In genomic region chr10:4028027-4028471, GRCh38 we compare ENCODE assay signal across 24 cellular contexts.
DNase-seq lines count a peak whose midpoint lies in the region; ATAC-seq, FAIRE-seq and TF ChIP-seq lines count a peak whose summit lies in the region.
"Had no signal": no experiment of that assay in that cellular context is flagged by ENCODE, and none has a peak within 500 bp of the region (broad histone marks: within the 10 kb centered on the region; RNA-seq: fewer than 3 reads in every experiment).

No MANE protein-coding gene starts in this region.

- no peaks in the 10 kb centered on the region for H3K79me1 ChIP-seq in neuronal stem cell (ENCODE audit: low read depth, low read length)

- no peak overlapping the region for H2BK120ac ChIP-seq in neuronal stem cell (ENCODE audit: low read depth, low read length)

- H3K18ac ChIP-seq in neuronal stem cell (ENCODE audit: low read length) = peak overlapping the region; percentile 68

- BruUV-seq in K562 (replicated peaks; lab: Mats Ljungman, UMichigan) = no TSS peak

- H3K23ac ChIP-seq in neuronal stem cell (ENCODE audit: low read depth, low read length, poor library complexity) = no peak overlapping the region

- no peaks in the 10 kb centered on the region for H3K36me3 Mint-ChIP-seq in activated naive CD4-positive, alpha-beta T cell treated with anti-CD3 and anti-CD28 coated beads, Interleukin-2, amount 50 U/mL, for 72 hours
- H3K36me3 Mint-ChIP-seq: CD8-positive, alpha-beta T cell; mesothelial cell of epicardium; T-cell had no signal

- WGBS in K562 (ENCODE audit: insufficient coverage, low coverage, missing lambda C conversion rate) = 2% methylated on average over 5 of the region's 5 CpGs
- no CpG with 5 or more reads among the region's 5 CpGs for WGBS in neuronal stem cell (ENCODE audit: extremely low coverage in 2 of 2, insufficient read length in 2 of 2, insufficient replicate concordance in 1 of 2), 2 donors

- peaks cover 21 to 33% of the 10 kb centered on the region in 2 experiments for H3K27me3 ChIP-seq in K562 (ENCODE audit: control insufficient read depth in 2 of 2, insufficient read depth in 2 of 2, low read length in 2 of 2)
- H3K27me3 ChIP-seq in neuronal stem cell (ENCODE audit: control insufficient read depth in 3 of 3, insufficient read depth in 3 of 3, low read depth in 1 of 3, low read length in 3 of 3) = no peaks in the 10 kb centered on the region
- H3K27me3 ChIP-seq in HAP-1 (ENCODE audit: low read depth) = no peaks in the 10 kb centered on the region
- H3K27me3 ChIP-seq: ascending aorta, transverse colon had no signal

- no peak for TF ChIP-seq EP300 in K562 (IDR thresholded peaks at IDR 0.05; ENCODE audit: low read length)

- no peak for TF ChIP-seq RAD21 in K562 (CRISPR knock-in tag; conservative IDR thresholded peaks at IDR 0.05 in 1 of 2, IDR thresholded peaks at IDR 0.05 in 1 of 2)

- no peak overlapping the region for H4K91ac ChIP-seq in neuronal stem cell (ENCODE audit: low read depth, low read length, poor library complexity)

- H3K36me3 ChIP-seq in K562 (ENCODE audit: control insufficient read depth, insufficient read depth, low read length) (no peaks in the 10 kb centered on the region), neuronal stem cell (replicated peaks in 1 of 2; ENCODE audit: control insufficient read depth in 2 of 2, insufficient read depth in 2 of 2, low read length in 2 of 2) (no peaks in the 10 kb centered on the region), HAP-1 (replicated peaks) (no peaks in the 10 kb centered on the region)
- H3K36me3 ChIP-seq: ascending aorta, prostate gland, transverse colon had no signal

- no peak overlapping the region for H2AK5ac ChIP-seq in neuronal stem cell (ENCODE audit: low read depth, low read length)

- H3K27ac Mint-ChIP-seq in activated naive CD4-positive, alpha-beta T cell treated with anti-CD3 and anti-CD28 coated beads, Interleukin-2, amount 50 U/mL, for 72 hours = no peak overlapping the region
- H3K27ac Mint-ChIP-seq: activated CD4-positive, alpha-beta T cell treated with anti-CD3 and anti-CD28 coated beads, Interleukin-2, amount 10 ng/mL, durations not matched to agents 24 days and 14 days; activated naive CD4-positive, alpha-beta T cell treated with anti-CD3 and anti-CD28 coated beads for 36 hours; CD8-positive, alpha-beta T cell; mesothelial cell of epicardium; stimulated activated naive CD8-positive, alpha-beta T cell treated with anti-CD3 and anti-CD28 coated beads, Interleukin-15, Interleukin-2, amounts not matched to agents 100 ng/mL and 50 ng/mL, for 24 hours; T-cell had no signal

- intact Hi-C loops in K562 (cut with micrococcal nuclease) = no loop called here

- H2AFZ ChIP-seq in K562 (ENCODE audit: low read depth, low read length) (no peak overlapping the region), neuronal stem cell (ENCODE audit: low read length) (no peak overlapping the region)

- H3K4me3 ChIP-seq in K562 (no peak overlapping the region), neuronal stem cell (ENCODE audit: low read length in 2 of 2) (no peak overlapping the region), HAP-1 (no peak overlapping the region)
- H3K4me3 ChIP-seq: ascending aorta, dorsolateral prefrontal cortex, prostate gland, transverse colon had no signal

- no peak overlapping the region for H4K8ac ChIP-seq in neuronal stem cell (ENCODE audit: low read depth, low read length)

- no peak overlapping the region for H2BK5ac ChIP-seq in neuronal stem cell (ENCODE audit: low read length)

- no peaks in the 10 kb centered on the region for H3K9me1 ChIP-seq in K562 (ENCODE audit: control insufficient read depth, insufficient read depth, low read length)

- H3K4ac ChIP-seq in neuronal stem cell (ENCODE audit: low read length) = no peak overlapping the region

- TF ChIP-seq CTCF in K562 (IDR thresholded peaks at IDR 0.05 in 2 of 3, conservative IDR thresholded peaks at IDR 0.05 in 1 of 3; ENCODE audit: insufficient read depth in 2 of 3, low read depth in 1 of 3, low read length in 3 of 3) = no peak

- no peak overlapping the region for H2BK15ac ChIP-seq in neuronal stem cell (ENCODE audit: low read length)

- H2BK12ac ChIP-seq in neuronal stem cell (ENCODE audit: low read length) = no peak overlapping the region

- no peaks in the 10 kb centered on the region for H3K4me1 ChIP-seq in K562 (replicated peaks in 1 of 2; ENCODE audit: control insufficient read depth in 2 of 2, insufficient read depth in 2 of 2, low read length in 2 of 2)
- H3K4me1 ChIP-seq in neuronal stem cell (ENCODE audit: control insufficient read depth in 2 of 2, insufficient read depth in 1 of 2, low read depth in 1 of 2, low read length in 2 of 2) = peaks cover 2 to 3% of the 10 kb centered on the region in 2 donors
- no peaks in the 10 kb centered on the region for H3K4me1 ChIP-seq in HAP-1
- H3K4me1 ChIP-seq: ascending aorta, prostate gland had no signal

- no peak for TF ChIP-seq POLR2A in K562 (conservative IDR thresholded peaks at IDR 0.05)

- no peaks in the 10 kb centered on the region for H4K20me1 ChIP-seq in K562 (replicated peaks; ENCODE audit: control insufficient read depth, insufficient read depth, low read length)

- no peak for DNase-seq in activated naive CD4-positive, alpha-beta T cell treated with anti-CD3 and anti-CD28 coated beads, Interleukin-2, amount 50 U/mL, for 72 hours (ENCODE audit: low spot score in 2 of 2)
- DNase-seq in activated naive CD4-positive, alpha-beta T cell treated with Interleukin-2 at 50 U/mL for 16 hours = no peak
- DNase-seq in GM04504 (ENCODE audit: low read depth) = peak; percentile 17
- DNase-seq in K562 (ENCODE audit: extremely low read depth in 1 of 4, low spot score in 3 of 4) = no peak
- DNase-seq in neuronal stem cell (ENCODE audit: low spot score) = no peak
- no peak for DNase-seq in HAP-1 (ENCODE audit: low spot score in 2 of 2)
- DNase-seq: activated CD4-positive, alpha-beta T cell treated with anti-CD3 and anti-CD28 coated beads, Interleukin-2, amount 10 ng/mL, durations not matched to agents 24 days and 14 days; activated naive CD4-positive, alpha-beta T cell treated with anti-CD3 and anti-CD28 coated beads for 36 hours; CD8-positive, alpha-beta T cell; dorsolateral prefrontal cortex; NCI-H2029 treated with DMSO at 0.1 percent for 48 hours; NCI-H526; small intestine; stimulated activated CD4-positive, alpha-beta T cell treated with anti-CD3 and anti-CD28 coated beads, Interleukin-2, amount 100 ng/mL, for 48 hours; T-cell; transverse colon had no signal

- CTCF ChIA-PET in K562 (lab: Yijun Ruan, JAX; ENCODE audit: low intra/inter-chr PET ratio) = interaction anchor here (0.6 kb wide), 1 partner anchor 396 kb away, joined by 3 read pairs; no protein-coding TSS in a partner anchor

- H3K9me3 Mint-ChIP-seq in activated naive CD4-positive, alpha-beta T cell treated with anti-CD3 and anti-CD28 coated beads, Interleukin-2, amount 50 U/mL, for 72 hours = no peaks in the 10 kb centered on the region
- H3K9me3 Mint-ChIP-seq: activated CD4-positive, alpha-beta T cell treated with anti-CD3 and anti-CD28 coated beads, Interleukin-2, amount 10 ng/mL, durations not matched to agents 24 days and 14 days; activated naive CD4-positive, alpha-beta T cell treated with anti-CD3 and anti-CD28 coated beads for 36 hours; CD8-positive, alpha-beta T cell; central memory CD8-positive, alpha-beta T cell; mesothelial cell of epicardium; stimulated activated naive CD8-positive, alpha-beta T cell treated with anti-CD3 and anti-CD28 coated beads, Interleukin-15, Interleukin-2, amounts not matched to agents 100 ng/mL and 50 ng/mL, for 24 hours; T-cell had no signal

- H3K79me2 ChIP-seq in K562 (ENCODE audit: control insufficient read depth, insufficient read depth, low read length) = no peaks in the 10 kb centered on the region

- in situ Hi-C loops in K562 (cut with MboI) = no loop called here
- in situ Hi-C loops in HAP-1 (cut with MboI; ENCODE audit: low sequenced_read_pairs) = no loop called here

- no peak overlapping the region for H3K27ac ChIP-seq in K562 (ENCODE audit: extremely low read depth, low read depth, low read length)
- no peak overlapping the region for H3K27ac ChIP-seq in neuronal stem cell (replicated peaks; ENCODE audit: low read length)
- H3K27ac ChIP-seq: ascending aorta, dorsolateral prefrontal cortex, prostate gland, transverse colon had no signal

- H3K4me2 ChIP-seq in K562 (ENCODE audit: insufficient read depth, low read length) (no peak overlapping the region), neuronal stem cell (ENCODE audit: insufficient read depth, low read length, poor library complexity, severe bottlenecking) (no peak overlapping the region)

- H3K9me3 ChIP-seq in K562 (replicated peaks; ENCODE audit: control insufficient read depth, insufficient read depth, low read depth, low read length) (no peaks in the 10 kb centered on the region), neuronal stem cell (replicated peaks in 1 of 2; ENCODE audit: control insufficient read depth in 2 of 2, insufficient read depth in 1 of 2, low read depth in 1 of 2, low read length in 2 of 2) (no peaks in the 10 kb centered on the region), HAP-1 (no peaks in the 10 kb centered on the region)
- H3K9me3 ChIP-seq: ascending aorta, prostate gland, transverse colon had no signal

- no peak for FAIRE-seq in K562 (lab: Jason Lieb, UNC)
- FAIRE-seq: small intestine had no signal

- H3K14ac ChIP-seq in neuronal stem cell (ENCODE audit: low read length) = no peak overlapping the region

- ATAC-seq in activated naive CD4-positive, alpha-beta T cell treated with anti-CD3 and anti-CD28 coated beads, Interleukin-2, amount 50 U/mL, for 72 hours = peak; percentile 40 to 56
- no peak for ATAC-seq in K562
- no peak for ATAC-seq in esophagus mucosa
- ATAC-seq in GM18867 (IDR thresholded peaks at IDR 0.05; ENCODE audit: unreplicated experiment) = no peak
- ATAC-seq: CD8-positive, alpha-beta T cell; HCT116; T-cell had no signal

- H3K9ac ChIP-seq in K562 (ENCODE audit: insufficient read depth in 1 of 2, low read depth in 2 of 2, low read length in 2 of 2) = no peak overlapping the region
- no peak overlapping the region for H3K9ac ChIP-seq in neuronal stem cell (ENCODE audit: low read depth, low read length, poor library complexity)

- POLR2A ChIA-PET in K562 (lab: Yijun Ruan, JAX) = no interaction called here

TF ChIP-seq in K562, 482 proteins besides CTCF, POLR2A, EP300 and RAD21 (continues in another document):
- TF ChIP-seq, protein P1, sequence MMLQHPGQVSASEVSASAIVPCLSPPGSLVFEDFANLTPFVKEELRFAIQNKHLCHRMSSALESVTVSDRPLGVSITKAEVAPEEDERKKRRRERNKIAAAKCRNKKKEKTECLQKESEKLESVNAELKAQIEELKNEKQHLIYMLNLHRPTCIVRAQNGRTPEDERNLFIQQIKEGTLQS (IDR thresholded peaks at IDR 0.05) = peak; percentile 45; the same call in 1 of the 2 replicates
- TF ChIP-seq, protein P1 (CRISPR knock-in tag; conservative IDR thresholded peaks at IDR 0.05) = no peak
- TF ChIP-seq JUND (IDR thresholded peaks at IDR 0.05; ENCODE audit: borderline replicate concordance, low read depth, low read length) (0 out of 2 replicates have a peak, but pooled peaks have one; percentile 8), JUND (tag; IDR thresholded peaks at IDR 0.05; ENCODE audit: borderline replicate concordance, low read depth, low read length) (no peak)

Comparison
In these comparisons a context has a peak if more than half of its experiments do, and no peak if none do; other contexts are left out.
1. ATAC-seq: peak in activated naive CD4-positive, alpha-beta T cell treated with anti-CD3 and anti-CD28 coated beads, Interleukin-2, amount 50 U/mL, for 72 hours (2 of 2); none in K562 (single experiment), esophagus mucosa (single experiment) and GM18867 (single experiment).